In genomic region chr4:1204286-1204827, GRCh38 we compare ENCODE assay signal across 11 cellular contexts. TPM values are rescaled to one million over a fixed set of nuclear protein-coding genes. Genes with fewer than 3 reads are reported as not detected.
A peak's percentile ranks its signal among the peaks of the same experiment; 100 is the strongest.
DNase-seq lines count a peak whose midpoint lies in the region; ATAC-seq, FAIRE-seq and TF ChIP-seq lines count a peak whose summit lies in the region.
"Had no signal": no experiment of that assay in that cellular context is flagged by ENCODE, and none has a peak within 500 bp of the region (broad histone marks: within the 10 kb centered on the region; RNA-seq: fewer than 3 reads in every experiment).

No MANE protein-coding gene starts in this region.

- H3K27ac Mint-ChIP-seq in nephron progenitor cell, result peak overlapping the region; percentile 94

- peaks cover 64 to 98% (median 94%) of the 10 kb centered on the region in 10 experiments for H3K4me1 ChIP-seq in BLaER1 treated with 17β-estradiol and CSF1 and Interleukin-3, amounts not matched to agents 10 nM and 100 nM

- peaks cover 2% of the 10 kb centered on the region for H3K27me3 Mint-ChIP-seq in nephron progenitor cell (ENCODE audit: low read depth, poor library complexity)

- H3K9ac ChIP-seq in BLaER1 treated with 17β-estradiol and CSF1 and Interleukin-3, amounts not matched to agents 10 nM and 100 nM, result peak overlapping the region in 3 of 11 experiments; percentile 22 to 46 (median 41); a peak in 4 of 22 replicates

- H4K20me1 ChIP-seq in BLaER1 treated with 17β-estradiol and CSF1 and Interleukin-3, amounts not matched to agents 10 nM and 100 nM, result peaks cover 4 to 30% (median 17%) of the 10 kb centered on the region in 11 experiments; a peak in 16 of 22 replicates

- DNase-seq in GM06990 (ENCODE audit: extremely low read depth, insufficient read length), result peak; percentile 3
- no peak for DNase-seq in bronchial epithelial cell (ENCODE audit: low read depth)
- DNase-seq in nephron progenitor cell, result no peak
- DNase-seq in NCI-H446 treated with DMSO at 0.1 percent for 48 hours (lab: John Stamatoyannopoulos, UW), result no peak
- DNase-seq: activated CD8-positive, alpha-beta memory T cell treated with anti-CD3 and anti-CD28 coated beads, Interleukin-2, amount 50 U/mL, for 48 hours; NCI-H2029 had no signal

- FAIRE-seq in bronchial epithelial cell (lab: Jason Lieb, UNC), result peak; percentile 23

- peak overlapping the region in 10 of 11 experiments; percentile 3 to 100 (median 98); a peak in 19 of 22 replicates for H3K4me2 ChIP-seq in BLaER1 treated with 17β-estradiol and CSF1 and Interleukin-3, amounts not matched to agents 10 nM and 100 nM

- peaks cover 8% of the 10 kb centered on the region for H3K36me3 Mint-ChIP-seq in nephron progenitor cell (ENCODE audit: low read depth)

- H3K4me3 Mint-ChIP-seq in nephron progenitor cell, result no peak overlapping the region

- no peak overlapping the region for H3K4me3 ChIP-seq in BLaER1 treated with 17β-estradiol and CSF1 and Interleukin-3, amounts not matched to agents 10 nM and 100 nM
- H3K4me3 ChIP-seq in GM06990 (replicated peaks; ENCODE audit: low read depth, low read length) (no peak overlapping the region), bronchial epithelial cell (ENCODE audit: low read depth, low read length) (no peak overlapping the region)
- H3K4me3 ChIP-seq: skin epidermis had no signal

- TF ChIP-seq CTCF in GM06990 (IDR thresholded peaks at IDR 0.05; ENCODE audit: insufficient read depth, low read length, poor library complexity, severe bottlenecking) (no peak), bronchial epithelial cell (IDR thresholded peaks at IDR 0.05; ENCODE audit: insufficient read depth, low read length, severe bottlenecking) (no peak), nephron progenitor cell (IDR thresholded peaks at IDR 0.05) (no peak)

- peaks cover 0 to 4% (median 0%) of the 10 kb centered on the region in 11 experiments; a peak in 1 of 22 replicates for H3K36me3 ChIP-seq in BLaER1 treated with 17β-estradiol and CSF1 and Interleukin-3, amounts not matched to agents 10 nM and 100 nM
- H3K36me3 ChIP-seq in GM06990 (ENCODE audit: control insufficient read depth, insufficient read depth, low read length) (no peaks in the 10 kb centered on the region; the same call in 1 of the 2 replicates), bronchial epithelial cell (ENCODE audit: control insufficient read depth, insufficient read depth, low read length) (no peaks in the 10 kb centered on the region)

- H3K9me3 ChIP-seq in BLaER1 treated with 17β-estradiol and CSF1 and Interleukin-3, amounts not matched to agents 10 nM and 100 nM (replicated peaks in 1 of 11), result no peaks in the 10 kb centered on the region

- no peaks in the 10 kb centered on the region for H3K9me3 Mint-ChIP-seq in nephron progenitor cell

- peaks cover 23% of the 10 kb centered on the region for H3K4me1 Mint-ChIP-seq in nephron progenitor cell

- no peak for ATAC-seq in GM21360 (IDR thresholded peaks at IDR 0.05; ENCODE audit: unreplicated experiment)
- ATAC-seq in GM21786 (IDR thresholded peaks at IDR 0.05; ENCODE audit: unreplicated experiment), result no peak
- no peak for ATAC-seq in HG03095 (IDR thresholded peaks at IDR 0.05; ENCODE audit: unreplicated experiment)

- H3K27me3 ChIP-seq in BLaER1 treated with 17β-estradiol and CSF1 and Interleukin-3, amounts not matched to agents 10 nM and 100 nM, result peaks cover 0 to 26% (median 0%) of the 10 kb centered on the region in 11 experiments; a peak in 2 of 22 replicates
- no peaks in the 10 kb centered on the region for H3K27me3 ChIP-seq in GM06990 (replicated peaks; ENCODE audit: control insufficient read depth, insufficient read depth, low read length)
- H3K27me3 ChIP-seq in bronchial epithelial cell (ENCODE audit: control insufficient read depth, insufficient read depth, low read length), result no peaks in the 10 kb centered on the region

- H3K27ac ChIP-seq in BLaER1 treated with 17β-estradiol and CSF1 and Interleukin-3, amounts not matched to agents 10 nM and 100 nM, result peak overlapping the region in 4 of 11 experiments; percentile 87 to 95 (median 92); a peak in 6 of 22 replicates

RNA-seq across cellular contexts. Expression of gene SPON2, which starts 32.0 kb away (rescaled TPM):
- 5.4 and 6.3 TPM in 2 replicates for total RNA-seq in bronchial epithelial cell

RNA-seq across cellular contexts. Expression of gene CTBP1, which starts 44.6 kb away (rescaled TPM):
- 173 and 179 TPM in 2 replicates for total RNA-seq in bronchial epithelial cell
